11 cellular contexts compared by ENCODE assay signal in genomic region chr14:96268426-96269358, GRCh38. TPM values are rescaled to one million over a fixed set of nuclear protein-coding genes. Genes with fewer than 3 reads are reported as not detected.
A peak's percentile ranks its signal among the peaks of the same experiment; 100 is the strongest.
DNase-seq lines count a peak whose midpoint lies in the region; ATAC-seq and TF ChIP-seq lines count a peak whose summit lies in the region.
"Had no signal": no experiment of that assay in that cellular context is flagged by ENCODE, and none has a peak within 500 bp of the region (broad histone marks: within the 10 kb centered on the region; RNA-seq: fewer than 3 reads in every experiment).

No MANE protein-coding gene starts in this region.

- no peak for ATAC-seq in GM19455 (IDR thresholded peaks at IDR 0.05; ENCODE audit: unreplicated experiment)

- no peak overlapping the region for H3K27ac ChIP-seq in prostate gland

- no peak for TF ChIP-seq POLR2A in prostate gland (IDR thresholded peaks at IDR 0.05)

- H3K9me3 ChIP-seq in prostate gland, result no peaks in the 10 kb centered on the region

- WGBS in prostate gland, result 56% methylated on average over 22 of the region's 22 CpGs

- no peak overlapping the region for H3K4me3 ChIP-seq in prostate gland

- H3K27me3 ChIP-seq in prostate gland (replicated peaks; ENCODE audit: insufficient read depth), result no peaks in the 10 kb centered on the region

- no peaks in the 10 kb centered on the region for H3K36me3 ChIP-seq in prostate gland

- intact Hi-C loops in prostate gland (cut with DNase I), result no loop called here

- peak; percentile 58 for DNase-seq in COLO829 (ENCODE audit: low spot score)
- peak; percentile 98 for DNase-seq in RPMI7951 (ENCODE audit: low read depth)
- DNase-seq in fibroblast of the conjunctiva (ENCODE audit: low read depth), result peak; percentile 88
- peak; percentile 11 for DNase-seq in prostate gland (ENCODE audit: low spot score)
- DNase-seq in stimulated activated CD4-positive, alpha-beta T cell treated with anti-CD3 and anti-CD28 coated beads, Interleukin-15, amount 100 ng/mL, for 24 hours, result no peak
- no peak for DNase-seq in NCI-H1417 treated with DMSO at 0.1 percent for 48 hours (lab: John Stamatoyannopoulos, UW)
- DNase-seq in stimulated activated CD4-positive, alpha-beta T cell treated with anti-CD3 and anti-CD28 coated beads, Interleukin-4, amount 100 ng/mL, for 24 hours, result no peak
- DNase-seq: naive B cell, NCI-H1105 had no signal

- H3K4me1 ChIP-seq in prostate gland (replicated peaks), result no peaks in the 10 kb centered on the region

- no peak for TF ChIP-seq CTCF in prostate gland (IDR thresholded peaks at IDR 0.05)

RNA-seq across cellular contexts. Expression of gene BDKRB1, which starts 12.7 kb away (rescaled TPM):
- 7.1 and 9.2 TPM in 2 replicates for total RNA-seq in RPMI7951 (2014; rRNA removed; shearing (Covaris generic))
- 1 to 10 TPM in 1 of 2 donors, not detected in 1; 2.3 TPM for total RNA-seq in prostate gland
- total RNA-seq: temporal lobe had no signal

Comparison
In these comparisons a context has a peak if more than half of its experiments do, and no peak if none do; other contexts are left out.
1. DNase-seq: peak in COLO829 (single experiment), RPMI7951 (single experiment), fibroblast of the conjunctiva (single experiment) and prostate gland (single experiment); none in stimulated activated CD4-positive, alpha-beta T cell treated with anti-CD3 and anti-CD28 coated beads, Interleukin-15, amount 100 ng/mL, for 24 hours (single experiment), NCI-H1417 treated with DMSO at 0.1 percent for 48 hours (single experiment) and stimulated activated CD4-positive, alpha-beta T cell treated with anti-CD3 and anti-CD28 coated beads, Interleukin-4, amount 100 ng/mL, for 24 hours (single experiment).